8 cellular contexts compared by ENCODE assay signal in the genomic region with DNA sequence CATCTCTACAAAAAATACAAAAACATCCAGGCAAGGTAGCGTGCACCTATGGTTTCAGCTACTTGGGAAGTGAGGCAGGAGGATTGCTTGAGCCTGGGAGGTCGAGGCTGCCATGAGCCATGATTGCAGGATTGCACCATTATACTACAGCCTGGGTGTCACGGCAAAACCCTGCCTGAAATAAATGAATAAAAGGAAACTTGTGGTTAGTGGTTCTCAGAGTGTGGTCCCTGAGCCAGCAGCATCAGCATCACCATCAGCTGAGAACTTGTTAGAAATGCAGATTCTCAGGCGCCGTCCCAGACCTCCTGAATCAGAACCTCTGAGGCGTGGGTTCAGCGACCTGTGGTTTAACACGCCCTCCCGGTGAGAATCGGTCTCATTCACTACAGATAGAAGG. TPM values are rescaled to one million over a fixed set of nuclear protein-coding genes. Genes with fewer than 3 reads are reported as not detected.
DNase-seq lines count a peak whose midpoint lies in the region; ATAC-seq and TF ChIP-seq lines count a peak whose summit lies in the region.
"Not testable (repeated sequence)": the region's sequence is repeated elsewhere in the genome, so short reads cannot be mapped to it uniquely, and the experiment has no call there.

No MANE protein-coding gene starts in this region.

- not testable (repeated sequence) for H3K27ac ChIP-seq in CD8-positive, alpha-beta memory T cell (ENCODE audit: low read depth, low read length)

- TF ChIP-seq POLR2A in NB4 (IDR thresholded peaks at IDR 0.05; ENCODE audit: extremely low read depth, insufficient read length) = not testable (repeated sequence)

- peak overlapping the region; percentile 11 to 65 (median 48) for H3K4me3 Mint-ChIP-seq in CD8-positive, alpha-beta memory T cell
- H3K4me3 Mint-ChIP-seq in effector memory CD8-positive, alpha-beta T cell = peak overlapping the region; percentile 39 to 72

- H3K4me1 Mint-ChIP-seq in CD8-positive, alpha-beta memory T cell = peaks cover 12 to 19% (median 17%) of the 10 kb centered on the region in 3 donors
- H3K4me1 Mint-ChIP-seq in effector memory CD8-positive, alpha-beta T cell (ENCODE audit: low read depth in 2 of 2) = peaks cover 7 to 12% of the 10 kb centered on the region in 2 donors

- not testable (repeated sequence) for H3K36me3 ChIP-seq in CD8-positive, alpha-beta memory T cell (ENCODE audit: insufficient read depth, low read length)

- peak in 3 of 5 donors; percentile 17 to 66 (median 57) for DNase-seq in CD8-positive, alpha-beta memory T cell
- peak; percentile 58 for DNase-seq in NB4 (ENCODE audit: low read depth)
- DNase-seq in activated T-cell treated with anti-CD3 and anti-CD28 coated beads for 24 hours (ENCODE audit: low read depth) = peak; percentile 22
- peak; percentile 55 for DNase-seq in activated naive CD4-positive, alpha-beta T cell treated with Interleukin-2 at 50 U/mL for 16 hours
- peak; percentile 45 to 50 (median 50) for DNase-seq in effector memory CD8-positive, alpha-beta T cell
- DNase-seq in stimulated activated CD4-positive, alpha-beta T cell treated with anti-CD3 and anti-CD28 coated beads, Interleukin-1b, Interleukin-23, amount 100 ng/mL, for 48 hours = peak; percentile 59
- peak; percentile 49 for DNase-seq in stimulated activated naive CD8-positive, alpha-beta T cell treated with anti-CD3 and anti-CD28 coated beads, Interleukin-15, Interleukin-2, amounts not matched to agents 100 U/mL and 50 U/mL, for 24 hours

- CTCF ChIA-PET in CD8-positive, alpha-beta memory T cell (lab: Charles Lee) = not testable (repeated sequence)

- not testable (repeated sequence) for H3K9me3 Mint-ChIP-seq in CD8-positive, alpha-beta memory T cell; effector memory CD8-positive, alpha-beta T cell

- not testable (repeated sequence) for H3K4me1 ChIP-seq in CD8-positive, alpha-beta memory T cell (ENCODE audit: insufficient read depth, low read length)

- H3K27ac Mint-ChIP-seq in CD8-positive, alpha-beta memory T cell = peak overlapping the region in 4 of 8 donors; percentile 38 to 54 (median 44)
- peak overlapping the region in 1 of 2 donors; percentile 32 for H3K27ac Mint-ChIP-seq in effector memory CD8-positive, alpha-beta T cell

- peaks cover 24 to 26% of the 10 kb centered on the region in 2 donors for H3K27me3 Mint-ChIP-seq in CD8-positive, alpha-beta memory T cell
- peaks cover 18 to 39% of the 10 kb centered on the region in 2 donors for H3K27me3 Mint-ChIP-seq in effector memory CD8-positive, alpha-beta T cell

- not testable (repeated sequence) for H3K27me3 ChIP-seq in CD8-positive, alpha-beta memory T cell (ENCODE audit: insufficient read depth, low read length, poor library complexity, severe bottlenecking)

- H3K9me3 ChIP-seq in CD8-positive, alpha-beta memory T cell (ENCODE audit: low read length) = not testable (repeated sequence)

- TF ChIP-seq CTCF in NB4 (IDR thresholded peaks at IDR 0.05; ENCODE audit: low read depth, low read length) = not testable (repeated sequence)

- H3K36me3 Mint-ChIP-seq in CD8-positive, alpha-beta memory T cell = not testable (repeated sequence)
- peaks cover 21% of the 10 kb centered on the region for H3K36me3 Mint-ChIP-seq in effector memory CD8-positive, alpha-beta T cell (ENCODE audit: insufficient read depth)

- not testable (repeated sequence) for H3K4me3 ChIP-seq in CD8-positive, alpha-beta memory T cell (ENCODE audit: low read length); NB4 (ENCODE audit: low read depth, low read length)

- ATAC-seq in activated CD4-positive, CD25-positive, alpha-beta regulatory T cell treated with anti-CD3 and anti-CD28 coated beads, Interleukin-2, amount 50 U/mL, for 24 hours = peak; percentile 89 to 98
- peak; percentile 99 for ATAC-seq in effector memory CD8-positive, alpha-beta T cell (replicated peaks)
- peak; percentile 98 for ATAC-seq in stimulated activated naive CD8-positive, alpha-beta T cell treated with anti-CD3 and anti-CD28 coated beads, Interleukin-15, Interleukin-2, amounts not matched to agents 100 U/mL and 50 U/mL, for 24 hours

- POLR2A ChIA-PET in CD8-positive, alpha-beta memory T cell (lab: Charles Lee) = not testable (repeated sequence)

RNA-seq across cellular contexts. Expression of gene CSPG4, which starts 36.2 kb away (rescaled TPM):
- not detected for total RNA-seq in CD8-positive, alpha-beta memory T cell
- polyA plus RNA-seq in CD8-positive, alpha-beta memory T cell = not detected
